ENCODE assay signal across 16 cellular contexts in genomic region chr9:126127591-126127990, GRCh38.
"Had no signal": no experiment of that assay in that cellular context is flagged by ENCODE, and none has a peak within 500 bp of the region (broad histone marks: within the 10 kb centered on the region; RNA-seq: fewer than 3 reads in every experiment).

No MANE protein-coding gene starts in this region.

- H3K4me1 ChIP-seq: colonic mucosa, gastrocnemius medialis, psoas muscle, uterus had no signal

- H3K9me3 Mint-ChIP-seq: activated CD4-positive, alpha-beta T cell treated with anti-CD3 and anti-CD28 coated beads, Interleukin-2, amount 10 ng/mL, durations not matched to agents 24 days and 14 days had no signal

- H3K9me3 ChIP-seq: colonic mucosa, gastrocnemius medialis, thoracic aorta, uterus had no signal

- H3K27ac ChIP-seq: colonic mucosa, gastrocnemius medialis, psoas muscle, sigmoid colon, thoracic aorta, uterus had no signal

- H3K27ac Mint-ChIP-seq: activated B cell treated with CpG ODN at 0.5 μM for 24 hours; activated CD4-positive, alpha-beta T cell treated with anti-CD3 and anti-CD28 coated beads, Interleukin-2, amount 10 ng/mL, durations not matched to agents 24 days and 14 days; stimulated activated naive CD8-positive, alpha-beta T cell treated with anti-CD3 and anti-CD28 coated beads, Interleukin-15, Interleukin-2, amounts not matched to agents 100 ng/mL and 50 ng/mL, for 24 hours; T-helper 17 cell had no signal

- H3K4me3 Mint-ChIP-seq: activated B cell treated with CpG ODN at 0.5 μM for 24 hours; activated CD4-positive, alpha-beta T cell treated with anti-CD3 and anti-CD28 coated beads, Interleukin-2, amount 10 ng/mL, durations not matched to agents 24 days and 14 days; stimulated activated naive CD8-positive, alpha-beta T cell treated with anti-CD3 and anti-CD28 coated beads, Interleukin-15, Interleukin-2, amounts not matched to agents 100 ng/mL and 50 ng/mL, for 24 hours; T-helper 17 cell had no signal

- DNase-seq: activated B cell treated with CpG ODN at 0.5 μM for 24 hours; activated CD4-positive, alpha-beta T cell treated with anti-CD3 and anti-CD28 coated beads, Interleukin-2, amount 10 ng/mL, durations not matched to agents 24 days and 14 days; activated naive CD4-positive, alpha-beta T cell treated with Interleukin-2 at 50 U/mL for 16 hours; colonic mucosa; effector CD8-positive, alpha-beta T cell; gastrocnemius medialis; naive thymus-derived CD8-positive, alpha-beta T cell; occipital lobe; psoas muscle; sigmoid colon; stimulated activated CD4-positive, alpha-beta T cell treated with anti-CD3 and anti-CD28 coated beads, Interleukin-12 subunit alpha, Interleukin-12 subunit beta, amount 100 ng/mL, for 4 hours; T-helper 17 cell; uterus had no signal

- H3K4me1 Mint-ChIP-seq: activated B cell treated with CpG ODN at 0.5 μM for 24 hours; activated CD4-positive, alpha-beta T cell treated with anti-CD3 and anti-CD28 coated beads, Interleukin-2, amount 10 ng/mL, durations not matched to agents 24 days and 14 days; T-helper 17 cell had no signal

- H3K27me3 ChIP-seq: colonic mucosa, sigmoid colon, uterus had no signal

- H3K4me3 ChIP-seq: colonic mucosa, gastrocnemius medialis, lung, psoas muscle, sigmoid colon, thoracic aorta, uterus had no signal

- ATAC-seq: gastrocnemius medialis; naive thymus-derived CD8-positive, alpha-beta T cell; psoas muscle; T-helper 17 cell had no signal

- H3K36me3 ChIP-seq: colonic mucosa, gastrocnemius medialis, sigmoid colon, thoracic aorta, uterus had no signal
